ENCODE assay signal across 18 cellular contexts in genomic region chr10:112201334-112201733, GRCh38.
"Had no signal": no experiment of that assay in that cellular context is flagged by ENCODE, and none has a peak within 500 bp of the region (broad histone marks: within the 10 kb centered on the region; RNA-seq: fewer than 3 reads in every experiment).

No MANE protein-coding gene starts in this region.

- H3K36me3 ChIP-seq: neural progenitor cell, transverse colon, WERI-Rb-1 had no signal

- H3K27me3 ChIP-seq: neural progenitor cell, transverse colon had no signal

- ATAC-seq: activated CD8-positive, alpha-beta T cell treated with anti-CD3 and anti-CD28 coated beads, Interleukin-2, amount 10 ng/mL, durations not matched to agents 7 days and 5 days; left colon; naive thymus-derived CD8-positive, alpha-beta T cell; T-helper 17 cell had no signal

- H3K4me3 ChIP-seq: lung, neural progenitor cell, transverse colon had no signal

- H3K9ac ChIP-seq: neural progenitor cell had no signal

- DNase-seq: activated CD4-positive, alpha-beta T cell treated with anti-CD3 and anti-CD28 coated beads for 1 hour; activated CD4-positive, alpha-beta T cell treated with anti-CD3 and anti-CD28 coated beads, Interleukin-2, amount 50 U/mL, for 1 hour; activated CD8-positive, alpha-beta T cell treated with anti-CD3 and anti-CD28 coated beads, Interleukin-2, amount 10 ng/mL, durations not matched to agents 7 days and 5 days; activated gamma-delta T cell treated with Interleukin-2 at 50 U/mL for 16 hours; activated T-cell treated with anti-CD3 and anti-CD28 coated beads, Interleukin-2, amount 50 U/mL, for 1 hour; effector memory CD4-positive, alpha-beta T cell; foreskin melanocyte; left colon; naive thymus-derived CD8-positive, alpha-beta T cell; posterior cingulate gyrus; stimulated activated CD4-positive, alpha-beta T cell treated with anti-CD3 and anti-CD28 coated beads, Interleukin-12 subunit alpha, Interleukin-12 subunit beta, amount 100 ng/mL, for 4 hours; stimulated activated CD4-positive, alpha-beta T cell treated with anti-CD3 and anti-CD28 coated beads, Interleukin-4, amount 100 ng/mL, for 4 hours; SW 1271; T-helper 17 cell; transverse colon; WERI-Rb-1 had no signal

- H3K9me3 ChIP-seq: transverse colon had no signal

- H3K27ac ChIP-seq: neural progenitor cell, transverse colon, WERI-Rb-1 had no signal

- H3K4me1 ChIP-seq: neural progenitor cell, transverse colon had no signal
